Comparison of ENCODE assay signal across 8 cellular contexts in the genomic region with DNA sequence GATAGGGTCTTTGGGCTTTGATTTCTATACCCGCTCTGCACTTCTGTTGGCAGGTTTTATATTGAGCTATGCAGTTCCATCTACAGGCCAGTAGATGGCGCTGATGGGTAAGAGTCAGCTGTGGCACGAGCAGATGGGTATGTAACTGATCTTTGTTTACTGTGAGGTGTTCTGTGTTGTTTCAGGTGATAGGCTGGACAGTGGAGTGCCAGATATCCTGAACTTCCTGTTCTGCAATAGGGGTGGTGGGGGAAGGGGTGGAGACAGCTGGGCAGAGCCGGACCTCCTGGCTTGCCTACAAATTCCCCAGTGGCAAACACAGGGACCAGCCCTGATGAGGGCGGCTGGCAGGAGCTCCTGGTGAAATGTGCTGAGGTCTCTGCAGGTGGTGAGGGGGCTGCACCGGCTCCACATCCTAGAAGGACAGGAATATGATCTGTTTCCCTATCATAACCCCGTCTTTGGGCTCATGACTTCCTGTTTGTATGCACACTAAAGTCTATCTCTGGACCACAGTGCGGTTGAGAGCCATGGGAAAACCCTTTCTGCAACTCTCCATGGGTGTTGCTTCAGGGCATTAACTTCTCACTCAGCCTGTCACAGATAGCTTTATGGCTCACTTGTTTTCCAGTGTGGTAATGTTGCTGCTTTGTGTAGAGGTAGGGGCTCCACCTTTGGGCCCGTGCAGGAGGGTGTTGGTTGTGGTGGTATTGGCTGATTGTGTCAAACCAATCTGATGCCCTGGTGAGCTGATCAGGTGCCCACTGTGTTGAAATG. TPM values are rescaled to one million over a fixed set of nuclear protein-coding genes. Genes with fewer than 3 reads are reported as not detected.
DNase-seq lines count a peak whose midpoint lies in the region; ATAC-seq, FAIRE-seq and TF ChIP-seq lines count a peak whose summit lies in the region.

No MANE protein-coding gene starts in this region.

- peak; percentile 94 for FAIRE-seq in H54 (lab: Jason Lieb, UNC)

- H3K27me3 ChIP-seq in MM.1S (replicated peaks; ENCODE audit: insufficient read depth, low read length) (no peaks in the 10 kb centered on the region), SJCRH30 (no peaks in the 10 kb centered on the region), right atrium auricular region (no peaks in the 10 kb centered on the region)

- H3K36me3 Mint-ChIP-seq in activated naive CD8-positive, alpha-beta T cell treated with anti-CD3 and anti-CD28 coated beads, Interleukin-2, amount 10 ng/mL, durations not matched to agents 7 days and 5 days = no peaks in the 10 kb centered on the region

- no peaks in the 10 kb centered on the region for H3K9me3 Mint-ChIP-seq in activated naive CD8-positive, alpha-beta T cell treated with anti-CD3 and anti-CD28 coated beads, Interleukin-2, amount 10 ng/mL, durations not matched to agents 7 days and 5 days

- intact Hi-C loops in sciatic nerve (cut with DNase I) = no loop called here

- H3K9me2 ChIP-seq in MM.1S (replicated peaks; ENCODE audit: insufficient read depth, low read length) = no peaks in the 10 kb centered on the region

- H4K20me1 ChIP-seq in MM.1S (ENCODE audit: insufficient read depth, low read length) = no peaks in the 10 kb centered on the region

- peaks cover 7% of the 10 kb centered on the region for H3K4me1 Mint-ChIP-seq in activated naive CD8-positive, alpha-beta T cell treated with anti-CD3 and anti-CD28 coated beads, Interleukin-2, amount 10 ng/mL, durations not matched to agents 7 days and 5 days

- H3K27me3 Mint-ChIP-seq in activated naive CD8-positive, alpha-beta T cell treated with anti-CD3 and anti-CD28 coated beads, Interleukin-2, amount 10 ng/mL, durations not matched to agents 7 days and 5 days = peaks cover 34% of the 10 kb centered on the region

- H3K4me3 ChIP-seq in MM.1S (ENCODE audit: low read length) (no peak overlapping the region), SJCRH30 (no peak overlapping the region), right atrium auricular region (no peak overlapping the region)

- no peak overlapping the region for H3K27ac ChIP-seq in MM.1S (ENCODE audit: low read length)
- no peak overlapping the region for H3K27ac ChIP-seq in SJCRH30
- no peak overlapping the region for H3K27ac ChIP-seq in right atrium auricular region

- H2AFZ ChIP-seq in MM.1S (ENCODE audit: low read length) = peak overlapping the region; percentile 91

- 0 out of 2 replicates have a peak overlapping the region, but pooled peaks have one; percentile 13 for H3K9ac ChIP-seq in MM.1S (ENCODE audit: low read length)

- H3K9me3 ChIP-seq in MM.1S (replicated peaks; ENCODE audit: insufficient read depth, low read length) (no peaks in the 10 kb centered on the region), SJCRH30 (replicated peaks) (no peaks in the 10 kb centered on the region), right atrium auricular region (no peaks in the 10 kb centered on the region)

- peaks cover 7% of the 10 kb centered on the region for H3K4me1 ChIP-seq in MM.1S (ENCODE audit: low read length)
- no peaks in the 10 kb centered on the region for H3K4me1 ChIP-seq in SJCRH30
- no peaks in the 10 kb centered on the region for H3K4me1 ChIP-seq in right atrium auricular region

- TF ChIP-seq CTCF in MM.1S (IDR thresholded peaks at IDR 0.05; ENCODE audit: low read length) (peak; percentile 97), right atrium auricular region (IDR thresholded peaks at IDR 0.05) (peak; percentile 93 to 95)

- TF ChIP-seq POLR2A in H54 (IDR thresholded peaks at IDR 0.05; ENCODE audit: low read depth, low read length) = no peak

- no peaks in the 10 kb centered on the region for H3F3A ChIP-seq in MM.1S (ENCODE audit: insufficient read depth, low read length)

- no peak overlapping the region for H3K4me3 Mint-ChIP-seq in activated naive CD8-positive, alpha-beta T cell treated with anti-CD3 and anti-CD28 coated beads, Interleukin-2, amount 10 ng/mL, durations not matched to agents 7 days and 5 days

- DNase-seq in GF-D8 (lab: John Stamatoyannopoulos, UW) (peak; percentile 11), H54 (ENCODE audit: insufficient read length, low spot score) (no peak), MM.1S (peak; percentile 64), SJCRH30 (peak; percentile 32 to 81), right atrium auricular region (ENCODE audit: low spot score) (no peak), sciatic nerve (ENCODE audit: low spot score) (no peak), NK-92 (lab: John Stamatoyannopoulos, UW; ENCODE audit: unreplicated experiment) (no peak)
- DNase-seq in activated naive CD8-positive, alpha-beta T cell treated with anti-CD3 and anti-CD28 coated beads, Interleukin-2, amount 10 ng/mL, durations not matched to agents 7 days and 5 days = peak; percentile 41

- H3K4me2 ChIP-seq in MM.1S (ENCODE audit: low read depth, low read length) = peak overlapping the region; percentile 45; the same call in 1 of the 2 replicates

- no peaks in the 10 kb centered on the region for H3K36me3 ChIP-seq in MM.1S (replicated peaks; ENCODE audit: insufficient read depth, low read length)
- no peaks in the 10 kb centered on the region for H3K36me3 ChIP-seq in SJCRH30
- no peaks in the 10 kb centered on the region for H3K36me3 ChIP-seq in right atrium auricular region

- ATAC-seq in activated naive CD8-positive, alpha-beta T cell treated with anti-CD3 and anti-CD28 coated beads, Interleukin-2, amount 10 ng/mL, durations not matched to agents 7 days and 5 days (ENCODE audit: low read depth) = peak; percentile 86
- peak; percentile 88 for ATAC-seq in sciatic nerve

- POLR2A ChIA-PET in activated naive CD8-positive, alpha-beta T cell treated with anti-CD3 and anti-CD28 coated beads, Interleukin-2, amount 10 ng/mL, durations not matched to agents 7 days and 5 days (lab: Charles Lee) = interaction anchor here (1.0 to 2.3 kb wide), 4 partner anchors 14 to 259 kb away, joined by 3 to 11 read pairs (median 6); a partner anchor contains a TSS

- no peaks in the 10 kb centered on the region for H3K79me2 ChIP-seq in MM.1S (ENCODE audit: low read length)

- peak overlapping the region; percentile 80 for H3K27ac Mint-ChIP-seq in activated naive CD8-positive, alpha-beta T cell treated with anti-CD3 and anti-CD28 coated beads, Interleukin-2, amount 10 ng/mL, durations not matched to agents 7 days and 5 days

RNA-seq across cellular contexts. Expression of a gene that starts 13.4 kb away (rescaled TPM):
- 22.4 and 27.2 TPM in 2 replicates for total RNA-seq in SJCRH30 (2014; rRNA removed; shearing (Covaris generic))
- 10 to 100 TPM; 24.1 to 34.6 TPM for total RNA-seq in activated naive CD8-positive, alpha-beta T cell treated with anti-CD3 and anti-CD28 coated beads, Interleukin-2, amount 10 ng/mL, durations not matched to agents 7 days and 5 days
- 10 to 100 TPM in 1 of 2 donors, 1 to 10 TPM in 1; 9.8 to 13.4 TPM for total RNA-seq in right atrium auricular region
- 24.4 TPM for total RNA-seq in sciatic nerve

Comparison
In these comparisons a context has a peak if more than half of its experiments do, and no peak if none do; other contexts are left out.
1. DNase-seq: peak in GF-D8 (single experiment), MM.1S (single experiment), SJCRH30 (2 of 2) and activated naive CD8-positive, alpha-beta T cell treated with anti-CD3 and anti-CD28 coated beads, Interleukin-2, amount 10 ng/mL, durations not matched to agents 7 days and 5 days (single experiment); none in H54 (single experiment), right atrium auricular region (single experiment), sciatic nerve (single experiment) and NK-92 (single experiment).